17 cellular contexts compared by ENCODE assay signal in genomic region chr10:131702521-131703356, GRCh38.
DNase-seq lines count a peak whose midpoint lies in the region; ATAC-seq and TF ChIP-seq lines count a peak whose summit lies in the region.
"Had no signal": no experiment of that assay in that cellular context is flagged by ENCODE, and none has a peak within 500 bp of the region (broad histone marks: within the 10 kb centered on the region; RNA-seq: fewer than 3 reads in every experiment).

No MANE protein-coding gene starts in this region.

- DNase-seq in natural killer cell treated with Interleukin-12 subunit alpha and Interleukin-12 subunit beta and Interleukin-15 and Interleukin-18, amount 100 ng/mL, for 72 hours (ENCODE audit: low spot score), result peak; percentile 25
- DNase-seq in natural killer cell (no peak), ecto neural progenitor cell (ENCODE audit: low spot score) (peak; percentile 41), osteocyte (ENCODE audit: extremely low spot score, unreplicated experiment) (peak; percentile 75), NCI-H2029 treated with DMSO at 0.1 percent for 48 hours (lab: John Stamatoyannopoulos, UW) (no peak), COR-L47 (lab: John Stamatoyannopoulos, UW) (no peak), T-helper 2 cell (no peak)
- DNase-seq: AML-193, DMS79 treated with DMSO at 0.1 percent for 48 hours, GF-D8, GM23248, KG1, NCI-H1092, NCI-H2107, NCI-H748 treated with DMSO at 0.1 percent for 48 hours, PC-3 had no signal

- no peak for TF ChIP-seq CTCF in natural killer cell (IDR thresholded peaks at IDR 0.05)
- TF ChIP-seq CTCF in osteocyte (IDR thresholded peaks at IDR 0.05), result no peak

- peak; percentile 25 to 31 for ATAC-seq in natural killer cell treated with Interleukin-12 subunit alpha and Interleukin-12 subunit beta and Interleukin-15 and Interleukin-18, amount 100 ng/mL, for 72 hours
- no peak for ATAC-seq in natural killer cell
- ATAC-seq: PC-3 had no signal

- peaks cover 7 to 11% of the 10 kb centered on the region in 2 donors for H3K27me3 Mint-ChIP-seq in natural killer cell treated with Interleukin-12 subunit alpha and Interleukin-12 subunit beta and Interleukin-15 and Interleukin-18, amount 100 ng/mL, for 72 hours
- H3K27me3 Mint-ChIP-seq in natural killer cell (ENCODE audit: low read depth in 2 of 2), result peaks cover 11 to 19% of the 10 kb centered on the region in 2 donors
- H3K27me3 Mint-ChIP-seq in osteocyte (ENCODE audit: unreplicated experiment), result no peaks in the 10 kb centered on the region

- intact Hi-C loops in natural killer cell (cut with micrococcal nuclease), result no loop called here

- H3K4me3 Mint-ChIP-seq in natural killer cell treated with Interleukin-12 subunit alpha and Interleukin-12 subunit beta and Interleukin-15 and Interleukin-18, amount 100 ng/mL, for 72 hours, result no peak overlapping the region
- H3K4me3 Mint-ChIP-seq in natural killer cell (no peak overlapping the region), osteocyte (ENCODE audit: unreplicated experiment) (no peak overlapping the region)
- H3K4me3 Mint-ChIP-seq: CD4-positive, alpha-beta T cell had no signal

- H3K4me1 Mint-ChIP-seq in natural killer cell treated with Interleukin-12 subunit alpha and Interleukin-12 subunit beta and Interleukin-15 and Interleukin-18, amount 100 ng/mL, for 72 hours (ENCODE audit: low read depth in 2 of 2), result no peaks in the 10 kb centered on the region
- no peaks in the 10 kb centered on the region for H3K4me1 Mint-ChIP-seq in natural killer cell
- no peaks in the 10 kb centered on the region for H3K4me1 Mint-ChIP-seq in osteocyte (ENCODE audit: unreplicated experiment)

- no peak overlapping the region for H3K27ac Mint-ChIP-seq in natural killer cell treated with Interleukin-12 subunit alpha and Interleukin-12 subunit beta and Interleukin-15 and Interleukin-18, amount 100 ng/mL, for 72 hours
- no peak overlapping the region for H3K27ac Mint-ChIP-seq in natural killer cell
- H3K27ac Mint-ChIP-seq in osteocyte (ENCODE audit: unreplicated experiment), result no peak overlapping the region
- H3K27ac Mint-ChIP-seq: CD4-positive, alpha-beta T cell had no signal

- H3K36me3 Mint-ChIP-seq in natural killer cell treated with Interleukin-12 subunit alpha and Interleukin-12 subunit beta and Interleukin-15 and Interleukin-18, amount 100 ng/mL, for 72 hours, result no peaks in the 10 kb centered on the region
- H3K36me3 Mint-ChIP-seq in natural killer cell (no peaks in the 10 kb centered on the region), osteocyte (ENCODE audit: unreplicated experiment) (no peaks in the 10 kb centered on the region)

- H3K9me3 Mint-ChIP-seq in natural killer cell treated with Interleukin-12 subunit alpha and Interleukin-12 subunit beta and Interleukin-15 and Interleukin-18, amount 100 ng/mL, for 72 hours, result no peaks in the 10 kb centered on the region
- peaks cover 2 to 4% of the 10 kb centered on the region in 2 donors for H3K9me3 Mint-ChIP-seq in natural killer cell
- H3K9me3 Mint-ChIP-seq in osteocyte (ENCODE audit: unreplicated experiment), result peaks cover 14% of the 10 kb centered on the region

Comparison
In these comparisons a context has a peak if more than half of its experiments do, and no peak if none do; other contexts are left out.
1. ATAC-seq: peak in natural killer cell treated with Interleukin-12 subunit alpha and Interleukin-12 subunit beta and Interleukin-15 and Interleukin-18, amount 100 ng/mL, for 72 hours (2 of 2); none in natural killer cell (0 of 3).
2. DNase-seq: peak in natural killer cell treated with Interleukin-12 subunit alpha and Interleukin-12 subunit beta and Interleukin-15 and Interleukin-18, amount 100 ng/mL, for 72 hours (single experiment), ecto neural progenitor cell (single experiment) and osteocyte (single experiment); none in natural killer cell (single experiment), NCI-H2029 treated with DMSO at 0.1 percent for 48 hours (single experiment), COR-L47 (single experiment) and T-helper 2 cell (0 of 5).